Comparison of ENCODE assay signal across 24 cellular contexts in genomic region chr7:100786323-100786722, GRCh38. TPM values are rescaled to one million over a fixed set of nuclear protein-coding genes. Genes with fewer than 3 reads are reported as not detected.
"Had no signal": no experiment of that assay in that cellular context is flagged by ENCODE, and none has a peak within 500 bp of the region (broad histone marks: within the 10 kb centered on the region; RNA-seq: fewer than 3 reads in every experiment).

No MANE protein-coding gene starts in this region.

- H3K36me3 Mint-ChIP-seq: immature natural killer cell, memory B cell, mesothelial cell of epicardium had no signal

- DNase-seq: effector memory CD8-positive, alpha-beta T cell; esophagus squamous epithelium; foreskin fibroblast; immature natural killer cell; left cardiac atrium; left ventricle myocardium inferior; lower lobe of right lung; nephron progenitor cell; nucleus accumbens; ovary; small intestine; stimulated activated CD4-positive, alpha-beta T cell treated with anti-CD3 and anti-CD28 coated beads, Interleukin-12 subunit alpha, Interleukin-12 subunit beta, amount 100 ng/mL, for 4 hours; stimulated activated naive CD8-positive, alpha-beta T cell treated with anti-CD3 and anti-CD28 coated beads, Interleukin-15, Interleukin-2, amounts not matched to agents 100 U/mL and 50 U/mL, for 24 hours; upper lobe of left lung; uterus had no signal

- H3K4me3 Mint-ChIP-seq: dendritic cell treated with granulocyte-macrophage colony-stimulating factor and Interleukin-4, amounts not matched to agents 40 ng/mL and 50 ng/mL, for 4 days; effector memory CD8-positive, alpha-beta T cell; memory B cell; mesothelial cell of epicardium; nephron progenitor cell had no signal

- H3K4me1 Mint-ChIP-seq: mesothelial cell of epicardium had no signal

- H3K27me3 ChIP-seq: ovary, right atrium auricular region, thyroid gland, upper lobe of left lung, uterus had no signal

- H3K27ac Mint-ChIP-seq: dendritic cell treated with granulocyte-macrophage colony-stimulating factor and Interleukin-4, amounts not matched to agents 40 ng/mL and 50 ng/mL, for 4 days; effector memory CD8-positive, alpha-beta T cell; immature natural killer cell; memory B cell; mesothelial cell of epicardium; nephron progenitor cell had no signal

- H3K9me3 Mint-ChIP-seq: dendritic cell treated with granulocyte-macrophage colony-stimulating factor and Interleukin-4, amounts not matched to agents 40 ng/mL and 50 ng/mL, for 4 days; effector memory CD8-positive, alpha-beta T cell; immature natural killer cell had no signal

- H3K4me1 ChIP-seq: esophagus squamous epithelium, gastroesophageal sphincter, left ventricle myocardium inferior, lower lobe of right lung, right atrium auricular region, suprapubic skin, thyroid gland, upper lobe of left lung, uterus had no signal

- ATAC-seq: effector memory CD8-positive, alpha-beta T cell; gastroesophageal sphincter; left cardiac atrium; lower lobe of right lung; stimulated activated naive CD8-positive, alpha-beta T cell treated with anti-CD3 and anti-CD28 coated beads, Interleukin-15, Interleukin-2, amounts not matched to agents 100 U/mL and 50 U/mL, for 24 hours had no signal

- H3K36me3 ChIP-seq: esophagus squamous epithelium, gastroesophageal sphincter, left ventricle myocardium inferior, lower lobe of right lung, ovary, right atrium auricular region, suprapubic skin, thyroid gland, upper lobe of left lung, uterus had no signal

- H3K27ac ChIP-seq: epithelial cell of prostate, esophagus squamous epithelium, gastroesophageal sphincter, left ventricle myocardium inferior, lower lobe of right lung, ovary, right atrium auricular region, suprapubic skin, thyroid gland, upper lobe of left lung, uterus had no signal

- H3K9me3 ChIP-seq: lower lobe of right lung, ovary, suprapubic skin, thyroid gland had no signal

- H3K4me3 ChIP-seq: esophagus squamous epithelium, gastroesophageal sphincter, left ventricle myocardium inferior, lower lobe of right lung, ovary, right atrium auricular region, suprapubic skin, thyroid gland, upper lobe of left lung, uterus had no signal

RNA-seq across cellular contexts. Expression of gene ZAN, which starts 52.9 kb away (rescaled TPM):
- total RNA-seq: gastroesophageal sphincter, left cardiac atrium, left ventricle myocardium inferior, lower lobe of right lung, mesothelial cell of epicardium, ovary, posterior vena cava, right atrium auricular region, upper lobe of left lung had no signal
- polyA plus RNA-seq: immature natural killer cell, ovary, small intestine had no signal
